11 cellular contexts compared by ENCODE assay signal in genomic region chr16:85004587-85005205, GRCh38. TPM values are rescaled to one million over a fixed set of nuclear protein-coding genes. Genes with fewer than 3 reads are reported as not detected.
DNase-seq lines count a peak whose midpoint lies in the region; ATAC-seq and TF ChIP-seq lines count a peak whose summit lies in the region.
"Had no signal": no experiment of that assay in that cellular context is flagged by ENCODE, and none has a peak within 500 bp of the region (broad histone marks: within the 10 kb centered on the region; RNA-seq: fewer than 3 reads in every experiment).

No MANE protein-coding gene starts in this region.

- in situ Hi-C loops in G401 (cut with HindIII; ENCODE audit: low sequenced_read_pairs): no loop called here

- no peak for TF ChIP-seq POLR2A in prostate gland (IDR thresholded peaks at IDR 0.05)

- peak overlapping the region in 2 of 7 donors; percentile 22 to 45 for H3K4me3 Mint-ChIP-seq in CD8-positive, alpha-beta memory T cell
- H3K4me3 Mint-ChIP-seq in T-helper 17 cell (no peak overlapping the region), natural killer cell (no peak overlapping the region)

- no peaks in the 10 kb centered on the region for H3K36me3 ChIP-seq in CD8-positive, alpha-beta memory T cell (ENCODE audit: insufficient read depth, low read length)
- H3K36me3 ChIP-seq in prostate gland: no peaks in the 10 kb centered on the region

- no peaks in the 10 kb centered on the region for H3K9me3 Mint-ChIP-seq in CD8-positive, alpha-beta memory T cell
- H3K9me3 Mint-ChIP-seq in natural killer cell: no peaks in the 10 kb centered on the region
- H3K9me3 Mint-ChIP-seq: T-cell had no signal

- H3K4me1 ChIP-seq in CD8-positive, alpha-beta memory T cell (ENCODE audit: insufficient read depth, low read length): peaks cover 46% of the 10 kb centered on the region
- H3K4me1 ChIP-seq in prostate gland (replicated peaks): peaks cover 30% of the 10 kb centered on the region

- H3K4me1 Mint-ChIP-seq in CD8-positive, alpha-beta memory T cell: peaks cover 60 to 87% (median 82%) of the 10 kb centered on the region in 3 donors
- H3K4me1 Mint-ChIP-seq in T-helper 17 cell (peaks cover 42% of the 10 kb centered on the region), natural killer cell (peaks cover 51 to 66% of the 10 kb centered on the region in 2 donors)

- H3K27ac ChIP-seq in CD8-positive, alpha-beta memory T cell (ENCODE audit: low read depth, low read length): no peak overlapping the region
- peak overlapping the region; percentile 48 to 87 for H3K27ac ChIP-seq in prostate gland

- peak overlapping the region in 7 of 8 donors; percentile 33 to 88 (median 62) for H3K27ac Mint-ChIP-seq in CD8-positive, alpha-beta memory T cell
- peak overlapping the region; percentile 80 for H3K27ac Mint-ChIP-seq in T-helper 17 cell
- peak overlapping the region in 1 of 2 donors; percentile 43 for H3K27ac Mint-ChIP-seq in natural killer cell

- POLR2A ChIA-PET in CD8-positive, alpha-beta memory T cell (lab: Charles Lee): no interaction called here

- no peak for DNase-seq in CD8-positive, alpha-beta memory T cell
- no peak for DNase-seq in T-helper 17 cell
- DNase-seq in fibroblast of the aortic adventitia (ENCODE audit: low read depth): peak; percentile 92
- no peak for DNase-seq in prostate gland (ENCODE audit: low spot score)
- no peak for DNase-seq in natural killer cell
- DNase-seq in left colon: no peak
- no peak for DNase-seq in G401 (ENCODE audit: low spot score)
- DNase-seq: effector CD8-positive, alpha-beta T cell; stimulated activated CD4-positive, alpha-beta T cell treated with anti-CD3 and anti-CD28 coated beads, Interleukin-2, amount 100 ng/mL, for 48 hours; T-cell had no signal

- CTCF ChIA-PET in CD8-positive, alpha-beta memory T cell (lab: Charles Lee): interaction anchor here (1.0 to 1.6 kb wide), 2 partner anchors 82 kb away, joined by 3 to 5 read pairs; no protein-coding TSS in a partner anchor

- H3K4me3 ChIP-seq in CD8-positive, alpha-beta memory T cell (ENCODE audit: low read length): no peak overlapping the region
- H3K4me3 ChIP-seq in fibroblast of the aortic adventitia (ENCODE audit: low read depth, low read length): peak overlapping the region; percentile 25
- no peak overlapping the region for H3K4me3 ChIP-seq in prostate gland

- no peaks in the 10 kb centered on the region for H3K27me3 ChIP-seq in CD8-positive, alpha-beta memory T cell (ENCODE audit: insufficient read depth, low read length, poor library complexity, severe bottlenecking)
- no peaks in the 10 kb centered on the region for H3K27me3 ChIP-seq in prostate gland (replicated peaks; ENCODE audit: insufficient read depth)

- ATAC-seq in T-helper 17 cell (no peak), natural killer cell (no peak), left colon (no peak), HG03196 (IDR thresholded peaks at IDR 0.05; ENCODE audit: unreplicated experiment) (no peak)
- ATAC-seq: T-cell had no signal

- no peaks in the 10 kb centered on the region for H3K9me3 ChIP-seq in CD8-positive, alpha-beta memory T cell (ENCODE audit: low read length)
- H3K9me3 ChIP-seq in T-helper 17 cell (ENCODE audit: control insufficient read depth, low read length, poor library complexity, severe bottlenecking): no peaks in the 10 kb centered on the region
- H3K9me3 ChIP-seq in prostate gland: no peaks in the 10 kb centered on the region

- WGBS in prostate gland: 43% methylated on average over 10 of the region's 10 CpGs

- H3K36me3 Mint-ChIP-seq in CD8-positive, alpha-beta memory T cell: peaks cover 0 to 46% (median 7%) of the 10 kb centered on the region in 3 donors
- H3K36me3 Mint-ChIP-seq in T-helper 17 cell (ENCODE audit: low read depth) (peaks cover 5% of the 10 kb centered on the region), natural killer cell (no peaks in the 10 kb centered on the region)

- no peaks in the 10 kb centered on the region for H3K27me3 Mint-ChIP-seq in CD8-positive, alpha-beta memory T cell
- H3K27me3 Mint-ChIP-seq in T-helper 17 cell: no peaks in the 10 kb centered on the region
- H3K27me3 Mint-ChIP-seq in natural killer cell (ENCODE audit: low read depth in 2 of 2): no peaks in the 10 kb centered on the region
- H3K27me3 Mint-ChIP-seq: T-cell had no signal

- TF ChIP-seq CTCF in fibroblast of the aortic adventitia (IDR thresholded peaks at IDR 0.05; ENCODE audit: insufficient read depth, low read length): no peak
- TF ChIP-seq CTCF in prostate gland (IDR thresholded peaks at IDR 0.05): no peak
- no peak for TF ChIP-seq CTCF in natural killer cell (IDR thresholded peaks at IDR 0.05)

- intact Hi-C loops in prostate gland (cut with DNase I): no loop called here
- intact Hi-C loops in natural killer cell (cut with micrococcal nuclease): no loop called here
- intact Hi-C loops in left colon (cut with DNase I, micrococcal nuclease): no loop called here

RNA-seq across cellular contexts. Expression of gene ZDHHC7, which starts 6.6 kb away (rescaled TPM):
- 10 to 100 TPM; 31.6 to 32.6 TPM for total RNA-seq in CD8-positive, alpha-beta memory T cell
- polyA plus RNA-seq in CD8-positive, alpha-beta memory T cell: 45.7 TPM
- total RNA-seq in T-helper 17 cell: 10 to 100 TPM; 35.4 to 46.6 TPM
- total RNA-seq in fibroblast of the aortic adventitia (ENCODE audit: low replicate concordance): 45.6 and 82.5 TPM in 2 replicates
- total RNA-seq in prostate gland: 10 to 100 TPM; 64.6 TPM
- total RNA-seq in natural killer cell: 10 to 100 TPM; 37.9 to 64.9 (median 45.2) TPM
- 10 to 100 TPM; 73.9 to 76.9 TPM for total RNA-seq in left colon
- total RNA-seq in G401 (2014; rRNA removed; shearing (Covaris generic)): 32.9 and 46.2 TPM in 2 replicates

RNA-seq across cellular contexts. Expression of gene KIAA0513, which starts 22.9 kb away (rescaled TPM):
- total RNA-seq in CD8-positive, alpha-beta memory T cell: 10 to 100 TPM; 13.2 to 13.5 TPM
- polyA plus RNA-seq in CD8-positive, alpha-beta memory T cell: 7.2 TPM
- total RNA-seq in T-helper 17 cell (10 to 100 TPM in 1 of 2 donors, 1 to 10 TPM in 1; 8.1 to 35.0 TPM), fibroblast of the aortic adventitia (ENCODE audit: low replicate concordance) (21.5 and 28.3 TPM in 2 replicates), prostate gland (10 to 100 TPM; 14.4 to 29.4 TPM), natural killer cell (10 to 100 TPM in 2 of 3 donors, 1 to 10 TPM in 1; 7.9 to 17.7 (median 12.1) TPM), left colon (10 to 100 TPM; 28.9 to 40.3 TPM)
- total RNA-seq in G401 (2014; rRNA removed; shearing (Covaris generic)): 5.5 and 10.5 TPM in 2 replicates
